In genomic region chr2:150485114-150485870, GRCh38 we compare ENCODE assay signal across 8 cellular contexts. TPM values are rescaled to one million over a fixed set of nuclear protein-coding genes. Genes with fewer than 3 reads are reported as not detected.
DNase-seq lines count a peak whose midpoint lies in the region; ATAC-seq lines count a peak whose summit lies in the region.

No MANE protein-coding gene starts in this region.

- H3K4me1 ChIP-seq in subcutaneous abdominal adipose tissue (ENCODE audit: control insufficient read depth in 5 of 5, insufficient read depth in 5 of 5, low read length in 5 of 5) = peaks cover 4 to 45% (median 35%) of the 10 kb centered on the region in 5 donors

- in situ Hi-C loops in Caki2 (cut with HindIII; ENCODE audit: low pct_unique_long_range_greater_than_20kb, low sequenced_read_pairs) = no loop called here

- peak overlapping the region; percentile 80 for H3K27ac ChIP-seq in cingulate gyrus (ENCODE audit: low read depth, low read length)
- H3K27ac ChIP-seq in subcutaneous abdominal adipose tissue (ENCODE audit: low read depth, low read length) = peak overlapping the region; percentile 93

- peaks cover 0 to 9% (median 0%) of the 10 kb centered on the region in 5 donors for H3K36me3 ChIP-seq in subcutaneous abdominal adipose tissue (ENCODE audit: control insufficient read depth in 5 of 5, insufficient read depth in 5 of 5, low read length in 5 of 5)

- intact Hi-C loops in left colon (cut with DNase I, micrococcal nuclease) = no loop called here

- peak overlapping the region; percentile 39 to 95 (median 92) for H3K9ac ChIP-seq in subcutaneous abdominal adipose tissue (ENCODE audit: low read length in 5 of 5)

- no peaks in the 10 kb centered on the region for H3K9me3 ChIP-seq in subcutaneous abdominal adipose tissue (ENCODE audit: control insufficient read depth in 5 of 5, low read length in 5 of 5)

- DNase-seq in Caki2 (ENCODE audit: low read depth) (peak; percentile 76), H4 (ENCODE audit: low spot score) (peak; percentile 70), NCI-H446 treated with DMSO at 0.1 percent for 48 hours (lab: John Stamatoyannopoulos, UW) (peak; percentile 69), left colon (peak; percentile 91 to 92)
- DNase-seq in stimulated activated naive CD4-positive, alpha-beta T cell treated with Interleukin-2 at 50 U/mL for 16 hours (lab: John Stamatoyannopoulos, UW) = no peak
- no peak for DNase-seq in stimulated activated CD4-positive, alpha-beta T cell treated with anti-CD3 and anti-CD28 coated beads, Interleukin-2, amount 100 ng/mL, for 48 hours

- H3K4me3 ChIP-seq in subcutaneous abdominal adipose tissue (ENCODE audit: low read depth in 1 of 5, low read length in 5 of 5) = peak overlapping the region; percentile 85 to 97 (median 94)

- ATAC-seq in left colon = peak; percentile 68

- no peaks in the 10 kb centered on the region for H3K27me3 ChIP-seq in subcutaneous abdominal adipose tissue (ENCODE audit: control insufficient read depth in 5 of 5, insufficient read depth in 4 of 5, low read length in 5 of 5)

RNA-seq across cellular contexts. Expression of gene RND3, which starts 2.2 kb away (rescaled TPM):
- 80.0 and 83.4 TPM in 2 replicates for total RNA-seq in Caki2 (2014; rRNA removed; shearing (Covaris generic); ENCODE audit: low replicate concordance)
- 51.7 and 56.7 TPM in 2 replicates for total RNA-seq in H4 (2014; rRNA removed; shearing (Covaris generic))
- 10 to 100 TPM; 41.8 to 77.8 TPM for total RNA-seq in left colon

Comparison
In these comparisons a context has a peak if more than half of its experiments do, and no peak if none do; other contexts are left out.
1. DNase-seq: peak in Caki2 (single experiment), H4 (single experiment), NCI-H446 treated with DMSO at 0.1 percent for 48 hours (single experiment) and left colon (2 of 2); none in stimulated activated naive CD4-positive, alpha-beta T cell treated with Interleukin-2 at 50 U/mL for 16 hours (single experiment) and stimulated activated CD4-positive, alpha-beta T cell treated with anti-CD3 and anti-CD28 coated beads, Interleukin-2, amount 100 ng/mL, for 48 hours (0 of 2).